3 cellular contexts compared by ENCODE assay signal in genomic region chr5:88034520-88034919, GRCh38.
"Had no signal": no experiment of that assay in that cellular context is flagged by ENCODE, and none has a peak within 500 bp of the region (broad histone marks: within the 10 kb centered on the region; RNA-seq: fewer than 3 reads in every experiment).

No MANE protein-coding gene starts in this region.

- H3K4me3 ChIP-seq: GM12878 had no signal

- ATAC-seq: GM12878 had no signal

- DNase-seq: GDM1, GF-D8 had no signal
